19 cellular contexts compared by ENCODE assay signal in the genomic region with DNA sequence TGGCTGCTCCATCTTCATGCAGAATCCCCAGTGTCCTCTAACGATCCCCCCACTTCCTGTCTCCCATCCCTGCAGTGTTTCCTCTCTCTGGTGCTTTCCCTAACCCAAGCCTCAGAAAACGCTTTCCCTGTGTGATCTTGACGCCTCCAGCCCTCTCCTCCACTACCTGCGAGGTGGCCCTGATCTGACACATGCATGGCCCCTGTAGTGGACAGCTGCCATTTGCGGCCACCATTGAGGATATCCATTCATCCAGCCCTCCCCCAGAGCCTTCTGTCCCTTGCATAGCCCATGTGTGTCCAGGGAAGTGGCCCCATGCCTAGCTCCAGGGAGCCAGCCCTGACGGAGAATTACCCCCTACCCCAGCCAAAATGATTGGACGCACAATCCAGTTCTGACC. TPM values are rescaled to one million over a fixed set of nuclear protein-coding genes. Genes with fewer than 3 reads are reported as not detected.
DNase-seq lines count a peak whose midpoint lies in the region; ATAC-seq and TF ChIP-seq lines count a peak whose summit lies in the region.
"Had no signal": no experiment of that assay in that cellular context is flagged by ENCODE, and none has a peak within 500 bp of the region (broad histone marks: within the 10 kb centered on the region; RNA-seq: fewer than 3 reads in every experiment).

No MANE protein-coding gene starts in this region.

- H3K79me2 ChIP-seq in SU-DHL-6 (ENCODE audit: insufficient read depth, low read length) = peaks cover 18% of the 10 kb centered on the region

- H3K36me3 ChIP-seq in SU-DHL-6 (ENCODE audit: low read length) = no peaks in the 10 kb centered on the region

- H3K9me3 ChIP-seq in SU-DHL-6 (ENCODE audit: insufficient read depth, low read length) = no peaks in the 10 kb centered on the region
- H3K9me3 ChIP-seq: SJSA1 had no signal

- no peak for ATAC-seq in natural killer cell
- ATAC-seq in natural killer cell treated with Interleukin-12 subunit alpha and Interleukin-12 subunit beta and Interleukin-15 and Interleukin-18, amount 100 ng/mL, for 72 hours = no peak
- no peak for ATAC-seq in stimulated activated memory B cell treated with anti-CD40 and anti-IgM and Interleukin-4, amounts not matched to agents 10 μg/mL and 1 μg/mL and 100 μg/mL, for 72 hours
- ATAC-seq: HepG2 had no signal

- H3K4me3 ChIP-seq in SU-DHL-6 (ENCODE audit: insufficient read depth, low read length, poor library complexity, severe bottlenecking) = no peak overlapping the region
- H3K4me3 ChIP-seq: SJSA1 had no signal

- no peak overlapping the region for H3K9ac ChIP-seq in SU-DHL-6 (ENCODE audit: low read length)

- DNase-seq in natural killer cell (no peak), endothelial cell (ENCODE audit: low spot score) (no peak), cortex of kidney (lab: John Stamatoyannopoulos, UW) (no peak), midbrain (lab: John Stamatoyannopoulos, UW) (no peak), NCI-H748 treated with DMSO at 0.1 percent for 48 hours (lab: John Stamatoyannopoulos, UW) (no peak)
- DNase-seq in natural killer cell treated with Interleukin-12 subunit alpha and Interleukin-12 subunit beta and Interleukin-15 and Interleukin-18, amount 100 ng/mL, for 72 hours (ENCODE audit: low spot score) = no peak
- DNase-seq: AML-193; CD4-positive, alpha-beta memory T cell; MV-4-11; NCI-H1417 treated with DMSO at 0.1 percent for 48 hours; NCI-H2029; NCI-H524; NK-92 treated with Interleukin-12 subunit alpha and Interleukin-12 subunit beta, amount 100 ng/mL, for 24 hours; OCI-M1; RPMI8226 had no signal

- H3K27ac ChIP-seq in SU-DHL-6 (ENCODE audit: low read depth, low read length) = 0 out of 2 replicates have a peak overlapping the region, but pooled peaks have one; percentile 73
- H3K27ac ChIP-seq: SJSA1 had no signal

- H3K27me3 Mint-ChIP-seq in natural killer cell (ENCODE audit: low read depth in 2 of 2) (no peaks in the 10 kb centered on the region), endothelial cell (ENCODE audit: unreplicated experiment) (peaks cover 2% of the 10 kb centered on the region)
- H3K27me3 Mint-ChIP-seq in natural killer cell treated with Interleukin-12 subunit alpha and Interleukin-12 subunit beta and Interleukin-15 and Interleukin-18, amount 100 ng/mL, for 72 hours = peaks cover 0 to 3% of the 10 kb centered on the region in 2 donors
- no peaks in the 10 kb centered on the region for H3K27me3 Mint-ChIP-seq in stimulated activated memory B cell treated with anti-CD40 and anti-IgM and Interleukin-4, amounts not matched to agents 10 μg/mL and 1 μg/mL and 100 μg/mL, for 72 hours
- H3K27me3 Mint-ChIP-seq: CD4-positive, alpha-beta memory T cell had no signal

- no peaks in the 10 kb centered on the region for H3K27me3 ChIP-seq in SU-DHL-6 (ENCODE audit: low read length)
- H3K27me3 ChIP-seq: SJSA1 had no signal

- H3K27ac Mint-ChIP-seq in natural killer cell (no peak overlapping the region), endothelial cell (ENCODE audit: unreplicated experiment) (no peak overlapping the region)
- no peak overlapping the region for H3K27ac Mint-ChIP-seq in natural killer cell treated with Interleukin-12 subunit alpha and Interleukin-12 subunit beta and Interleukin-15 and Interleukin-18, amount 100 ng/mL, for 72 hours
- H3K27ac Mint-ChIP-seq in stimulated activated memory B cell treated with anti-CD40 and anti-IgM and Interleukin-4, amounts not matched to agents 10 μg/mL and 1 μg/mL and 100 μg/mL, for 72 hours = no peak overlapping the region

- H3K4me1 Mint-ChIP-seq in natural killer cell (peaks cover 7 to 21% of the 10 kb centered on the region in 2 donors), endothelial cell (ENCODE audit: unreplicated experiment) (peaks cover 5% of the 10 kb centered on the region)
- H3K4me1 Mint-ChIP-seq in natural killer cell treated with Interleukin-12 subunit alpha and Interleukin-12 subunit beta and Interleukin-15 and Interleukin-18, amount 100 ng/mL, for 72 hours (ENCODE audit: low read depth in 2 of 2) = peaks cover 4 to 12% of the 10 kb centered on the region in 2 donors
- H3K4me1 Mint-ChIP-seq in stimulated activated memory B cell treated with anti-CD40 and anti-IgM and Interleukin-4, amounts not matched to agents 10 μg/mL and 1 μg/mL and 100 μg/mL, for 72 hours = peaks cover 42% of the 10 kb centered on the region

- H3K4me2 ChIP-seq in SU-DHL-6 (ENCODE audit: low read depth, low read length, poor library complexity, severe bottlenecking) = no peak overlapping the region

- intact Hi-C loops in natural killer cell (cut with micrococcal nuclease) = no loop called here

- no peak overlapping the region for H2AFZ ChIP-seq in SU-DHL-6 (ENCODE audit: low read depth, low read length, severe bottlenecking)

- H3K4me3 Mint-ChIP-seq in natural killer cell (peak overlapping the region; percentile 17), endothelial cell (ENCODE audit: unreplicated experiment) (peak overlapping the region; percentile 59)
- H3K4me3 Mint-ChIP-seq in natural killer cell treated with Interleukin-12 subunit alpha and Interleukin-12 subunit beta and Interleukin-15 and Interleukin-18, amount 100 ng/mL, for 72 hours = no peak overlapping the region
- peak overlapping the region; percentile 4 for H3K4me3 Mint-ChIP-seq in stimulated activated memory B cell treated with anti-CD40 and anti-IgM and Interleukin-4, amounts not matched to agents 10 μg/mL and 1 μg/mL and 100 μg/mL, for 72 hours

- H3K36me3 Mint-ChIP-seq in natural killer cell = no peaks in the 10 kb centered on the region
- H3K36me3 Mint-ChIP-seq in natural killer cell treated with Interleukin-12 subunit alpha and Interleukin-12 subunit beta and Interleukin-15 and Interleukin-18, amount 100 ng/mL, for 72 hours = no peaks in the 10 kb centered on the region
- H3K36me3 Mint-ChIP-seq in endothelial cell (ENCODE audit: low read depth, unreplicated experiment) = peaks cover 4% of the 10 kb centered on the region
- H3K36me3 Mint-ChIP-seq in stimulated activated memory B cell treated with anti-CD40 and anti-IgM and Interleukin-4, amounts not matched to agents 10 μg/mL and 1 μg/mL and 100 μg/mL, for 72 hours = peaks cover 8% of the 10 kb centered on the region

- H3K9me3 Mint-ChIP-seq in natural killer cell = no peaks in the 10 kb centered on the region
- no peaks in the 10 kb centered on the region for H3K9me3 Mint-ChIP-seq in natural killer cell treated with Interleukin-12 subunit alpha and Interleukin-12 subunit beta and Interleukin-15 and Interleukin-18, amount 100 ng/mL, for 72 hours
- no peaks in the 10 kb centered on the region for H3K9me3 Mint-ChIP-seq in endothelial cell (ENCODE audit: unreplicated experiment)
- no peaks in the 10 kb centered on the region for H3K9me3 Mint-ChIP-seq in stimulated activated memory B cell treated with anti-CD40 and anti-IgM and Interleukin-4, amounts not matched to agents 10 μg/mL and 1 μg/mL and 100 μg/mL, for 72 hours
- H3K9me3 Mint-ChIP-seq: CD4-positive, alpha-beta memory T cell had no signal

- H4K20me1 ChIP-seq in SU-DHL-6 (ENCODE audit: low read depth, low read length) = no peaks in the 10 kb centered on the region

- H3F3A ChIP-seq in SU-DHL-6 (ENCODE audit: insufficient read depth) = peaks cover 25% of the 10 kb centered on the region

- H3K9me2 ChIP-seq in SU-DHL-6 (replicated peaks; ENCODE audit: insufficient read depth, low read length) = no peaks in the 10 kb centered on the region

- no peak for TF ChIP-seq CTCF in natural killer cell (IDR thresholded peaks at IDR 0.05)
- TF ChIP-seq CTCF in SU-DHL-6 (IDR thresholded peaks at IDR 0.05; ENCODE audit: insufficient read depth, low read length, poor library complexity, severe bottlenecking) = no peak
- no peak for TF ChIP-seq CTCF in endothelial cell (IDR thresholded peaks at IDR 0.05; ENCODE audit: unreplicated experiment)

RNA-seq across cellular contexts. Expression of gene UBL4A, which starts 3.1 kb away (rescaled TPM):
- total RNA-seq in natural killer cell (10 to 100 TPM; 11.7 to 22.4 (median 17.6) TPM), endothelial cell (ENCODE audit: unreplicated experiment) (16.8 TPM)
- total RNA-seq in natural killer cell treated with Interleukin-12 subunit alpha and Interleukin-12 subunit beta and Interleukin-15 and Interleukin-18, amount 100 ng/mL, for 72 hours = 10 to 100 TPM; 39.6 to 65.6 TPM

RNA-seq across cellular contexts. Expression of gene LAGE3, which starts 4.2 kb away (rescaled TPM):
- 10 to 100 TPM; 10.8 to 12.5 (median 10.9) TPM for total RNA-seq in natural killer cell
- 10 to 100 TPM; 29.4 to 48.5 TPM for total RNA-seq in natural killer cell treated with Interleukin-12 subunit alpha and Interleukin-12 subunit beta and Interleukin-15 and Interleukin-18, amount 100 ng/mL, for 72 hours
- 18.4 TPM for total RNA-seq in endothelial cell (ENCODE audit: unreplicated experiment)

RNA-seq across cellular contexts. Expression of gene SLC10A3, which starts 7.1 kb away (rescaled TPM):
- 10 to 100 TPM; 26.5 to 42.1 (median 31.8) TPM for total RNA-seq in natural killer cell
- 10 to 100 TPM; 22.1 to 30.7 TPM for total RNA-seq in natural killer cell treated with Interleukin-12 subunit alpha and Interleukin-12 subunit beta and Interleukin-15 and Interleukin-18, amount 100 ng/mL, for 72 hours
- 13.9 TPM for total RNA-seq in endothelial cell (ENCODE audit: unreplicated experiment)

RNA-seq across cellular contexts. Expression of gene PLXNA3, which starts 25.2 kb away (rescaled TPM):
- 10 to 100 TPM; 20.8 to 34.3 (median 32.2) TPM for total RNA-seq in natural killer cell
- 10 to 100 TPM; 52.4 to 61.3 TPM for total RNA-seq in natural killer cell treated with Interleukin-12 subunit alpha and Interleukin-12 subunit beta and Interleukin-15 and Interleukin-18, amount 100 ng/mL, for 72 hours
- total RNA-seq in endothelial cell (ENCODE audit: unreplicated experiment) = 54.5 TPM

RNA-seq across cellular contexts. Expression of gene FAM3A, which starts 32.7 kb away (rescaled TPM):
- total RNA-seq in natural killer cell = 10 to 100 TPM; 31.1 to 38.0 (median 37.3) TPM
- total RNA-seq in natural killer cell treated with Interleukin-12 subunit alpha and Interleukin-12 subunit beta and Interleukin-15 and Interleukin-18, amount 100 ng/mL, for 72 hours = 10 to 100 TPM; 28.5 to 41.1 TPM
- total RNA-seq in endothelial cell (ENCODE audit: unreplicated experiment) = 29.6 TPM
